In genomic region chr1:26692793-26693490, GRCh38 we compare ENCODE assay signal across 1 cellular context.
TF ChIP-seq lines count a peak whose summit lies in the region.

No MANE protein-coding gene starts in this region.

TF ChIP-seq in K562, 482 proteins besides CTCF, POLR2A, EP300 and RAD21 (continued from another document):
- no peak for TF ChIP-seq CHD7 (IDR thresholded peaks at IDR 0.05; ENCODE audit: low read depth, low read length)
- peak; percentile 89; the same call in 1 of the 2 replicates for TF ChIP-seq MYC (IDR thresholded peaks at IDR 0.05; ENCODE audit: low read depth, low read length)
- TF ChIP-seq MYC (CRISPR knock-in tag; IDR thresholded peaks at IDR 0.05; ENCODE audit: borderline replicate concordance, low read depth) = peak; percentile 85; the same call in 1 of the 2 replicates
- TF ChIP-seq NR0B1 (IDR thresholded peaks at IDR 0.05; ENCODE audit: partially characterized antibody) = no peak
- peak; percentile 98 for TF ChIP-seq FOXM1 (IDR thresholded peaks at IDR 0.05; ENCODE audit: low read depth)
- no peak for TF ChIP-seq FOXM1 (CRISPR knock-in tag; IDR thresholded peaks at IDR 0.05; ENCODE audit: low read depth)
- no peak; the same call in 1 of the 2 replicates for TF ChIP-seq ZBTB9 (CRISPR knock-in tag; IDR thresholded peaks at IDR 0.05)
- TF ChIP-seq GTF3C2 (IDR thresholded peaks at IDR 0.05; ENCODE audit: borderline replicate concordance, extremely low read depth, insufficient read length) = no peak
- TF ChIP-seq TRIM25 (IDR thresholded peaks at IDR 0.05; ENCODE audit: borderline replicate concordance) = 0 out of 2 replicates have a peak, but pooled peaks have one; percentile 53
- TF ChIP-seq MEF2D (tag; conservative IDR thresholded peaks at IDR 0.05; ENCODE audit: low read depth) = peak; percentile 60; the same call in 1 of the 2 replicates
- no peak; the same call in none of the 2 replicates for TF ChIP-seq USF1 (CRISPR knock-in tag; IDR thresholded peaks at IDR 0.05)
- no peak for TF ChIP-seq ATF3 (IDR thresholded peaks at IDR 0.05)
- 0 out of 2 replicates have a peak, but pooled peaks have one; percentile 2 for TF ChIP-seq ATF3 (CRISPR knock-in tag; conservative IDR thresholded peaks at IDR 0.05)
- TF ChIP-seq ZNF609 (CRISPR knock-in tag; IDR thresholded peaks at IDR 0.05; ENCODE audit: borderline replicate concordance) = no peak
- TF ChIP-seq KDM4B (IDR thresholded peaks at IDR 0.05; ENCODE audit: borderline replicate concordance in 2 of 2, low read depth in 1 of 2) = peak in 1 of 2 experiments; percentile 79; a peak in 1 of 4 replicates
- peak; percentile 11; the same call in 1 of the 2 replicates for TF ChIP-seq C11orf30 (IDR thresholded peaks at IDR 0.05; ENCODE audit: low read depth)
- TF ChIP-seq TAF1 (IDR thresholded peaks at IDR 0.05; ENCODE audit: control insufficient read depth, extremely low read depth, insufficient read depth, low read length, severe bottlenecking) = peak; percentile 87
- TF ChIP-seq NKRF (IDR thresholded peaks at IDR 0.05; ENCODE audit: borderline replicate concordance) = no peak
